In the genomic region with DNA sequence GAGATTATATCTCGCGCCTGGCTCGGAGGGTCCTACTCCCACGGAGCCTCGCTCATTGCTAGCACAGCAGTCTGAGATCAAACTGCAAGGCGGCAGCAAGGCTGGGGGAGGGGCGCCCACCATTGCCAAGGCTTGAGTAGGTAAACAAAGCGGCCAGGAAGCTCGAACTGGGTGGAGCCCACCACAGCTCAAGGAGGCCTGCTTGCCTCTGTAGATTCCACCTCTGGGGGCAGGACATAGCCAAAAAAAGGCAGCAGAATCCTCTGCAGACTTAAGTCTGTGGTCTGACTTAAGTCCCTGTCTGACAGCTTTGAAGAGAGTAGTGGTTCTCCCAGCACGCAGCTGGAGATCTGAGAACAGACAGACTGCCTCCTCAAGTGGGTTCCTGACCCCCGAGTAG, we compare ENCODE assay signal across 5 cellular contexts. TPM values are rescaled to one million over a fixed set of nuclear protein-coding genes. Genes with fewer than 3 reads are reported as not detected.
"Had no signal": no experiment of that assay in that cellular context is flagged by ENCODE, and none has a peak within 500 bp of the region (broad histone marks: within the 10 kb centered on the region; RNA-seq: fewer than 3 reads in every experiment).

No MANE protein-coding gene starts in this region.

RNA-seq across cellular contexts. Expression of gene ATP1B4, which starts 17.3 kb away (rescaled TPM):
- total RNA-seq: LHCN-M2, MCF 10A, NCI-H460, Right ventricle myocardium superior, SJSA1 had no signal

RNA-seq across cellular contexts. Expression of gene TMEM255A, which starts 33.3 kb away (rescaled TPM):
- total RNA-seq: MCF 10A had no signal
